Comparison of ENCODE assay signal across 10 cellular contexts in the genomic region with DNA sequence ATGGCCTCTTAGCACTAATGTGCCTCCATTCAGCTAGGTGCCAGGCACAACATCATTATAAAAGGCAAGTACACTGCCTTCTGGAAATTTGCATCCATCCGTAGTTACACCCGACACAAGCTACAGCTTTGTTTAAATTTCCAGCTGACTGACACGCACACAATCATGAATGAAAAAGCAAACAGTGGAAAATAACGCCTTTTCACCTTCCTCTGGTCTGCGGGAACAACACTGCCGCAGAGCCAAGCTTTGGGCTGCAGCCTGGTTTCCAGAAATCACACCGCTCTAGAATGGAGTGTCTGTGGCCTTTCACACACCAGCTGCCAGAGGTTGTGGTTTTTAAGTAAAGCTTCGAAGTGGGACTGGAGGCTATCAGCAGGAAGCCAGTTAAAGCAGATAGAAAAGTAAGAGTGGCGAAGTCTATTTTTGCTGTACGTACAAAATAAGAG.
DNase-seq lines count a peak whose midpoint lies in the region; ATAC-seq, FAIRE-seq and TF ChIP-seq lines count a peak whose summit lies in the region.
"Had no signal": no experiment of that assay in that cellular context is flagged by ENCODE, and none has a peak within 500 bp of the region (broad histone marks: within the 10 kb centered on the region; RNA-seq: fewer than 3 reads in every experiment).

No MANE protein-coding gene starts in this region.

- intact Hi-C loops in activated CD8-positive, alpha-beta T cell treated with anti-CD3 and anti-CD28 coated beads for 36 hours (cut with micrococcal nuclease): no loop called here
- intact Hi-C loops in head of caudate nucleus (cut with DNase I): no loop called here

- 0 out of 2 replicates have a peak overlapping the region, but pooled peaks have one; percentile 43 for H3K27ac ChIP-seq in BLaER1
- H3K27ac ChIP-seq: ovary had no signal

- H3K9ac ChIP-seq in BLaER1: no peak overlapping the region; the same call in 1 of the 2 replicates

- TF ChIP-seq CTCF in activated CD8-positive, alpha-beta T cell treated with anti-CD3 and anti-CD28 coated beads for 36 hours (IDR thresholded peaks at IDR 0.05): no peak
- no peak for TF ChIP-seq CTCF in D721Med (IDR thresholded peaks at IDR 0.05; ENCODE audit: insufficient read depth, missing control alignments)

- peak overlapping the region; percentile 1 for H3K27ac Mint-ChIP-seq in activated CD8-positive, alpha-beta T cell treated with anti-CD3 and anti-CD28 coated beads for 36 hours

- H3K9me3 Mint-ChIP-seq in activated CD8-positive, alpha-beta T cell treated with anti-CD3 and anti-CD28 coated beads for 36 hours: no peaks in the 10 kb centered on the region

- FAIRE-seq in D721Med (lab: Jason Lieb, UNC) (no peak), RCC 7860 (lab: Jason Lieb, UNC) (no peak)

- CTCF ChIA-PET in activated CD8-positive, alpha-beta T cell treated with anti-CD3 and anti-CD28 coated beads for 36 hours (lab: Charles Lee): interaction anchor here (0.8 to 2.1 kb wide), 6 partner anchors 15 to 97 kb away, joined by 3 to 14 read pairs (median 4); no protein-coding TSS in a partner anchor

- H3K36me3 Mint-ChIP-seq in activated CD8-positive, alpha-beta T cell treated with anti-CD3 and anti-CD28 coated beads for 36 hours (ENCODE audit: low read depth): peaks cover 3% of the 10 kb centered on the region
- H3K36me3 Mint-ChIP-seq: CD4-positive, CD25-positive, alpha-beta regulatory T cell had no signal

- H3K27me3 ChIP-seq in BLaER1: no peaks in the 10 kb centered on the region
- H3K27me3 ChIP-seq: ovary had no signal

- H3K4me2 ChIP-seq in BLaER1: peak overlapping the region; percentile 69

- POLR2A ChIA-PET in activated CD8-positive, alpha-beta T cell treated with anti-CD3 and anti-CD28 coated beads for 36 hours (lab: Charles Lee): no interaction called here

- no peaks in the 10 kb centered on the region for H3K9me3 ChIP-seq in BLaER1
- H3K9me3 ChIP-seq: ovary had no signal

- ATAC-seq in GM19372 (IDR thresholded peaks at IDR 0.05; ENCODE audit: low read depth, unreplicated experiment): peak; percentile 59
- ATAC-seq in HG03521 (IDR thresholded peaks at IDR 0.05; ENCODE audit: unreplicated experiment): peak; percentile 45
- peak; percentile 82 for ATAC-seq in activated CD8-positive, alpha-beta T cell treated with anti-CD3 and anti-CD28 coated beads for 36 hours

- H3K36me3 ChIP-seq in BLaER1: no peaks in the 10 kb centered on the region
- H3K36me3 ChIP-seq: ovary had no signal

- peaks cover 29% of the 10 kb centered on the region for H3K4me1 ChIP-seq in BLaER1

- H4K20me1 ChIP-seq in BLaER1: no peaks in the 10 kb centered on the region

- H3K4me1 Mint-ChIP-seq in activated CD8-positive, alpha-beta T cell treated with anti-CD3 and anti-CD28 coated beads for 36 hours (ENCODE audit: low read depth): peaks cover 8% of the 10 kb centered on the region

- H3K4me3 Mint-ChIP-seq in activated CD8-positive, alpha-beta T cell treated with anti-CD3 and anti-CD28 coated beads for 36 hours: no peak overlapping the region

- no peak overlapping the region for H3K4me3 ChIP-seq in BLaER1
- H3K4me3 ChIP-seq: ovary had no signal

- peaks cover 30% of the 10 kb centered on the region for H3K27me3 Mint-ChIP-seq in activated CD8-positive, alpha-beta T cell treated with anti-CD3 and anti-CD28 coated beads for 36 hours
- H3K27me3 Mint-ChIP-seq: CD4-positive, CD25-positive, alpha-beta regulatory T cell had no signal

- DNase-seq in activated CD8-positive, alpha-beta T cell treated with anti-CD3 and anti-CD28 coated beads for 36 hours: peak; percentile 48
- DNase-seq in D721Med (ENCODE audit: insufficient read length, low spot score) (no peak), head of caudate nucleus (no peak), T1000 (lab: John Stamatoyannopoulos, UW) (no peak), RCC 7860 (ENCODE audit: low spot score) (no peak)
- DNase-seq: ovary had no signal
